10 cellular contexts compared by ENCODE assay signal in genomic region chr1:230231739-230232075, GRCh38.
DNase-seq lines count a peak whose midpoint lies in the region; ATAC-seq and TF ChIP-seq lines count a peak whose summit lies in the region.
"Had no signal": no experiment of that assay in that cellular context is flagged by ENCODE, and none has a peak within 500 bp of the region (broad histone marks: within the 10 kb centered on the region; RNA-seq: fewer than 3 reads in every experiment).

No MANE protein-coding gene starts in this region.

- DNase-seq in activated CD4-positive, alpha-beta T cell treated with anti-CD3 and anti-CD28 coated beads for 48 hours = peak; percentile 49
- DNase-seq in activated CD4-positive, alpha-beta T cell treated with anti-CD3 and anti-CD28 coated beads for 4 hours = no peak
- peak; percentile 79 to 86 for DNase-seq in cardiac fibroblast (ENCODE audit: low read depth in 2 of 2)
- peak; percentile 62 for DNase-seq in medulla oblongata (ENCODE audit: extremely low spot score)
- DNase-seq in C1 segment of cervical spinal cord (lab: John Stamatoyannopoulos, UW) = no peak
- no peak for DNase-seq in iPS-NIHi7 (ENCODE audit: extremely low spot score)
- DNase-seq: stimulated activated CD4-positive, alpha-beta T cell treated with anti-CD3 and anti-CD28 coated beads, Interleukin-4, amount 100 ng/mL, for 24 hours; T-helper 17 cell had no signal

- no peak for ATAC-seq in HG02981 (IDR thresholded peaks at IDR 0.05; ENCODE audit: unreplicated experiment)

- H3K27ac ChIP-seq in thymus (ENCODE audit: low read depth) = peak overlapping the region; percentile 27

- H3K36me3 ChIP-seq in thymus (ENCODE audit: control insufficient read depth, insufficient read depth) = peaks cover 24% of the 10 kb centered on the region

- 86% methylated on average over 7 of the region's 7 CpGs for WGBS in thymus

- no peak for TF ChIP-seq CTCF in cardiac fibroblast (IDR thresholded peaks at IDR 0.05; ENCODE audit: low read depth, low read length)

- H3K27me3 ChIP-seq in thymus (ENCODE audit: control insufficient read depth, insufficient read depth) = no peaks in the 10 kb centered on the region

- H3K9me3 ChIP-seq in thymus (ENCODE audit: control insufficient read depth) = no peaks in the 10 kb centered on the region

- H3K4me3 ChIP-seq in cardiac fibroblast (replicated peaks in 1 of 2; ENCODE audit: low read depth in 2 of 2, low read length in 2 of 2) (peak overlapping the region in 1 of 2 donors; percentile 38), thymus (ENCODE audit: low read length) (no peak overlapping the region)

- H3K4me1 ChIP-seq in thymus (ENCODE audit: control insufficient read depth, insufficient read depth, low read length) = no peaks in the 10 kb centered on the region

Comparison
In these comparisons a context has a peak if more than half of its experiments do, and no peak if none do; other contexts are left out.
1. DNase-seq: peak in activated CD4-positive, alpha-beta T cell treated with anti-CD3 and anti-CD28 coated beads for 48 hours (single experiment), cardiac fibroblast (2 of 2) and medulla oblongata (single experiment); none in activated CD4-positive, alpha-beta T cell treated with anti-CD3 and anti-CD28 coated beads for 4 hours (0 of 2), C1 segment of cervical spinal cord (0 of 14) and iPS-NIHi7 (single experiment).